10 cellular contexts compared by ENCODE assay signal in genomic region chr11:45102361-45102809, GRCh38. TPM values are rescaled to one million over a fixed set of nuclear protein-coding genes. Genes with fewer than 3 reads are reported as not detected.
DNase-seq lines count a peak whose midpoint lies in the region; ATAC-seq, FAIRE-seq and TF ChIP-seq lines count a peak whose summit lies in the region.
"Had no signal": no experiment of that assay in that cellular context is flagged by ENCODE, and none has a peak within 500 bp of the region (broad histone marks: within the 10 kb centered on the region; RNA-seq: fewer than 3 reads in every experiment).

No MANE protein-coding gene starts in this region.

- no peaks in the 10 kb centered on the region for H3K9me3 ChIP-seq in HepG2 (ENCODE audit: low read length)
- H3K9me3 ChIP-seq in right lobe of liver = no peaks in the 10 kb centered on the region
- H3K9me3 ChIP-seq: ascending aorta had no signal

- H3K9ac ChIP-seq in HepG2 (ENCODE audit: insufficient read depth, low read depth, low read length) = no peak overlapping the region

- FAIRE-seq in HepG2 (lab: Jason Lieb, UNC) = no peak

- ATAC-seq in HepG2 = peak; percentile 10; the same call in 2 of the 3 replicates
- no peak for ATAC-seq in right lobe of liver
- ATAC-seq in HG03196 (IDR thresholded peaks at IDR 0.05; ENCODE audit: unreplicated experiment) = no peak

- H4K20me1 ChIP-seq in HepG2 (ENCODE audit: insufficient read depth, low read length) = no peaks in the 10 kb centered on the region

- CTCF ChIA-PET in HepG2 (lab: Yijun Ruan, JAX; ENCODE audit: low intra/inter-chr PET ratio, low total read pairs) = interaction anchor here (1.2 to 2.4 kb wide), 3 partner anchors 166 to 177 kb away, joined by 3 to 33 read pairs (median 8); no protein-coding TSS in a partner anchor

- H3K4me2 ChIP-seq in HepG2 (ENCODE audit: low read depth, low read length) = no peak overlapping the region

- no peaks in the 10 kb centered on the region for H3K36me3 ChIP-seq in HepG2 (replicated peaks in 1 of 2; ENCODE audit: control insufficient read depth in 1 of 2, insufficient read depth in 2 of 2, low read length in 2 of 2)
- no peaks in the 10 kb centered on the region for H3K36me3 ChIP-seq in right lobe of liver
- H3K36me3 ChIP-seq: ascending aorta had no signal

- in situ Hi-C loops in HepG2 (cut with HindIII; ENCODE audit: extremely low pct_ligation_motif_present, low pct_unique_long_range_greater_than_20kb) = loop anchor here (10.0 kb wide), 1 partner anchor 222 kb away; no protein-coding TSS in a partner anchor

- TF ChIP-seq EP300 in HepG2 (IDR thresholded peaks at IDR 0.05; ENCODE audit: low read depth in 2 of 2, low read length in 2 of 2) (no peak), HepG2 (CRISPR knock-in tag; IDR thresholded peaks at IDR 0.05; ENCODE audit: borderline replicate concordance) (no peak)

- H3K4me3 ChIP-seq in HepG2 (replicated peaks in 1 of 3; ENCODE audit: insufficient read depth in 1 of 3, low read depth in 2 of 3, low read length in 3 of 3) (no peak overlapping the region), right lobe of liver (no peak overlapping the region), fibroblast of villous mesenchyme (ENCODE audit: low read depth, low read length) (no peak overlapping the region)
- H3K4me3 ChIP-seq: ascending aorta had no signal

- BruUV-seq in HepG2 (replicated peaks; lab: Mats Ljungman, UMichigan) = no TSS peak

- TF ChIP-seq POLR2A in HepG2 (IDR thresholded peaks at IDR 0.05; ENCODE audit: insufficient read depth in 1 of 2, low read depth in 2 of 2, low read length in 2 of 2) = no peak
- TF ChIP-seq POLR2A in right lobe of liver (IDR thresholded peaks at IDR 0.05) = no peak

- no peak overlapping the region for H2AFZ ChIP-seq in HepG2 (ENCODE audit: low read length)

- TF ChIP-seq RAD21 in HepG2 (CRISPR knock-in tag; IDR thresholded peaks at IDR 0.05) = no peak

- TF ChIP-seq CTCF in HepG2 (CRISPR knock-in tag; IDR thresholded peaks at IDR 0.05) (no peak), right lobe of liver (IDR thresholded peaks at IDR 0.05) (no peak), fibroblast of villous mesenchyme (IDR thresholded peaks at IDR 0.05; ENCODE audit: insufficient read depth, low read depth, low read length) (no peak)

- H3K27me3 ChIP-seq in HepG2 (ENCODE audit: control insufficient read depth in 1 of 2, insufficient read depth in 2 of 2, low read length in 2 of 2) = peaks cover 2 to 7% of the 10 kb centered on the region in 2 experiments; a peak in 1 of 5 replicates
- no peaks in the 10 kb centered on the region for H3K27me3 ChIP-seq in right lobe of liver

- 7% methylated on average over 2 of the region's 8 CpGs for WGBS in HepG2 (ENCODE audit: low lambda C conversion rate)
- 17% methylated on average over 7 of the region's 8 CpGs for WGBS in right lobe of liver (ENCODE audit: insufficient coverage, low coverage, low lambda C conversion rate, missing lambda C conversion rate)

- H3K4me1 ChIP-seq in HepG2 (ENCODE audit: insufficient read depth, low read length) (peaks cover 16% of the 10 kb centered on the region), right lobe of liver (peaks cover 0 to 2% (median 0%) of the 10 kb centered on the region in 4 donors)

- H3K79me2 ChIP-seq in HepG2 (ENCODE audit: insufficient read depth, low read length) = no peaks in the 10 kb centered on the region

- POLR2A ChIA-PET in HepG2 (lab: Yijun Ruan, JAX) = no interaction called here

- intact Hi-C loops in HepG2 (cut with micrococcal nuclease; ENCODE audit: unreplicated experiment) = no loop called here
- intact Hi-C loops in right lobe of liver (cut with DNase I) = loop anchor here in 1 of 2 donors (10.0 kb wide), 1 partner anchor 192 kb away; no protein-coding TSS in a partner anchor

- H3K27ac ChIP-seq in HepG2 (ENCODE audit: extremely low read length, insufficient read depth, low read length) = no peak overlapping the region
- no peak overlapping the region for H3K27ac ChIP-seq in right lobe of liver
- H3K27ac ChIP-seq: ascending aorta had no signal

- no peak for DNase-seq in HepG2 (ENCODE audit: low spot score)
- DNase-seq in right lobe of liver = no peak
- peak; percentile 46 for DNase-seq in SKM-1 (lab: John Stamatoyannopoulos, UW; ENCODE audit: unreplicated experiment)
- DNase-seq in fibroblast of villous mesenchyme (ENCODE audit: low read depth) = peak; percentile 28
- DNase-seq in NCI-H1417 (lab: John Stamatoyannopoulos, UW) = no peak
- no peak for DNase-seq in MV-4-11 (lab: John Stamatoyannopoulos, UW)
- DNase-seq in NCI-H82 treated with DMSO at 0.1 percent for 48 hours (lab: John Stamatoyannopoulos, UW; ENCODE audit: unreplicated experiment) = no peak
- DNase-seq: occipital lobe had no signal

TF ChIP-seq in HepG2, 621 proteins besides CTCF, POLR2A, EP300 and RAD21 (continues in another document):
- TF ChIP-seq ZFP41 (CRISPR knock-in tag; IDR thresholded peaks at IDR 0.05; ENCODE audit: borderline replicate concordance) (no peak), ZNF589 (CRISPR knock-in tag; conservative IDR thresholded peaks at IDR 0.05) (no peak), ZFP37 (CRISPR knock-in tag; IDR thresholded peaks at IDR 0.05; ENCODE audit: borderline replicate concordance) (no peak), ZNF746 (CRISPR knock-in tag; IDR thresholded peaks at IDR 0.05) (no peak), SCMH1 (CRISPR knock-in tag; IDR thresholded peaks at IDR 0.05; ENCODE audit: borderline replicate concordance) (no peak)
- TF ChIP-seq, protein P1, sequence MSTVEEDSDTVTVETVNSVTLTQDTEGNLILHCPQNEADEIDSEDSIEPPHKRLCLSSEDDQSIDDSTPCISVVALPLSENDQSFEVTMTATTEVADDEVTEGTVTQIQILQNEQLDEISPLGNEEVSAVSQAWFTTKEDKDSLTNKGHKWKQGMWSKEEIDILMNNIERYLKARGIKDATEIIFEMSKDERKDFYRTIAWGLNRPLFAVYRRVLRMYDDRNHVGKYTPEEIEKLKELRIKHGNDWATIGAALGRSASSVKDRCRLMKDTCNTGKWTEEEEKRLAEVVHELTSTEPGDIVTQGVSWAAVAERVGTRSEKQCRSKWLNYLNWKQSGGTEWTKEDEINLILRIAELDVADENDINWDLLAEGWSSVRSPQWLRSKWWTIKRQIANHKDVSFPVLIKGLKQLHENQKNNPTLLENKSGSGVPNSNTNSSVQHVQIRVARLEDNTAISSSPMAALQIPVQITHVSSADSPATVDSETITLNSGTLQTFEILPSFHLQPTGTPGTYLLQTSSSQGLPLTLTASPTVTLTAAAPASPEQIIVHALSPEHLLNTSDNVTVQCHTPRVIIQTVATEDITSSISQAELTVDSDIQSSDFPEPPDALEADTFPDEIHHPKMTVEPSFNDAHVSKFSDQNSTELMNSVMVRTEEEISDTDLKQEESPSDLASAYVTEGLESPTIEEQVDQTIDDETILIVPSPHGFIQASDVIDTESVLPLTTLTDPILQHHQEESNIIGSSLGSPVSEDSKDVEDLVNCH (CRISPR knock-in tag; IDR thresholded peaks at IDR 0.05) = no peak
- TF ChIP-seq, protein P2, sequence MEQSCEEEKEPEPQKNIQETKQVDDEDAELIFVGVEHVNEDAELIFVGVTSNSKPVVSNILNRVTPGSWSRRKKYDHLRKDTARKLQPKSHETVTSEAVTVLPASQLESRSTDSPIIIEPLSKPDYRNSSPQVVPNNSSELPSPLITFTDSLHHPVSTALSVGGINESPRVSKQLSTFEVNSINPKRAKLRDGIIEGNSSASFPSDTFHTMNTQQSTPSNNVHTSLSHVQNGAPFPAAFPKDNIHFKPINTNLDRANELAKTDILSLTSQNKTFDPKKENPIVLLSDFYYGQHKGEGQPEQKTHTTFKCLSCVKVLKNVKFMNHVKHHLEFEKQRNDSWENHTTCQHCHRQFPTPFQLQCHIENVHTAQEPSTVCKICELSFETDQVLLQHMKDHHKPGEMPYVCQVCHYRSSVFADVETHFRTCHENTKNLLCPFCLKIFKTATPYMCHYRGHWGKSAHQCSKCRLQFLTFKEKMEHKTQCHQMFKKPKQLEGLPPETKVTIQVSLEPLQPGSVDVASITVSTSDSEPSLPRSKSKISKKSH (CRISPR knock-in tag; IDR thresholded peaks at IDR 0.05; ENCODE audit: borderline replicate concordance) = no peak

RNA-seq across cellular contexts. Expression of gene PRDM11, which starts 44.1 kb away (rescaled TPM):
- 4.1 and 4.7 TPM in 2 replicates for total RNA-seq in HepG2 (2016; rRNA removed; fragmentation: Illumina TruSeq; extraction: Trizol)
- total RNA-seq in HepG2 (2016; cell fraction: cytosol; rRNA removed; fragmentation: Illumina TruSeq; extraction: Trizol; ENCODE audit: low read depth) = 1.5 and 1.8 TPM in 2 replicates
- 3.4 and 4.3 TPM in 2 replicates for total RNA-seq in HepG2 (2016; cell fraction: insoluble cytoplasmic fraction; rRNA removed; fragmentation: Illumina TruSeq; extraction: Trizol)
- total RNA-seq in HepG2 (2016; cell fraction: membrane; rRNA removed; fragmentation: Illumina TruSeq; extraction: Trizol) = 3.9 and 5.2 TPM in 2 replicates
- 4.6 and 6.1 TPM in 2 replicates for total RNA-seq in HepG2 (2016; cell fraction: nucleus; rRNA removed; fragmentation: Illumina TruSeq; extraction: Trizol)
- polyA plus RNA-seq in HepG2 (2011; rRNA removed) = 3.3 and 3.4 TPM in 2 replicates
- 2.0 and 2.7 TPM in 2 replicates for polyA plus RNA-seq in HepG2 (2011; cell fraction: cytosol; rRNA removed)
- 6.4 and 6.7 TPM in 2 replicates for polyA plus RNA-seq in HepG2 (2011; cell fraction: nucleus; rRNA removed)
- polyA plus RNA-seq in HepG2 (2012) = 2.3 and 2.4 TPM in 2 replicates
- 0.77 and 0.81 TPM in 2 replicates for polyA plus RNA-seq in HepG2 (2016; cell fraction: cytosol; fragmentation: Illumina TruSeq; extraction: Trizol; ENCODE audit: low read depth)
- 2.8 and 4.0 TPM in 2 replicates for polyA plus RNA-seq in HepG2 (2016; cell fraction: insoluble cytoplasmic fraction; fragmentation: Illumina TruSeq; extraction: Trizol; ENCODE audit: low read depth)
- 2.1 and 2.4 TPM in 2 replicates for polyA plus RNA-seq in HepG2 (2016; cell fraction: membrane; fragmentation: Illumina TruSeq; extraction: Trizol; ENCODE audit: low read depth)
- 7.1 and 7.4 TPM in 2 replicates for polyA plus RNA-seq in HepG2 (2016; cell fraction: nucleus; fragmentation: Illumina TruSeq; extraction: Trizol; ENCODE audit: insufficient read depth, low read depth)
- polyA minus RNA-seq in HepG2 (2011; rRNA and poly(A)+ RNA removed; ENCODE audit: low replicate concordance) = 7.8 and 17.5 TPM in 2 replicates
- 3.5 and 6.2 TPM in 2 replicates for polyA minus RNA-seq in HepG2 (2011; cell fraction: cytosol; rRNA and poly(A)+ RNA removed)
- 5.0 and 7.6 TPM in 2 replicates for polyA minus RNA-seq in HepG2 (2011; cell fraction: nucleus; rRNA and poly(A)+ RNA removed)
- 1 to 10 TPM; 1.4 to 4.1 (median 3.8) TPM for total RNA-seq in right lobe of liver
- 4.2 and 6.5 TPM in 2 replicates for total RNA-seq in fibroblast of villous mesenchyme

Comparison
In these comparisons a context has a peak if more than half of its experiments do, and no peak if none do; other contexts are left out.
1. DNase-seq: peak in SKM-1 (single experiment) and fibroblast of villous mesenchyme (single experiment); none in HepG2 (single experiment), right lobe of liver (0 of 3), NCI-H1417 (0 of 3), MV-4-11 (single experiment) and NCI-H82 treated with DMSO at 0.1 percent for 48 hours (single experiment).